In the genomic region with DNA sequence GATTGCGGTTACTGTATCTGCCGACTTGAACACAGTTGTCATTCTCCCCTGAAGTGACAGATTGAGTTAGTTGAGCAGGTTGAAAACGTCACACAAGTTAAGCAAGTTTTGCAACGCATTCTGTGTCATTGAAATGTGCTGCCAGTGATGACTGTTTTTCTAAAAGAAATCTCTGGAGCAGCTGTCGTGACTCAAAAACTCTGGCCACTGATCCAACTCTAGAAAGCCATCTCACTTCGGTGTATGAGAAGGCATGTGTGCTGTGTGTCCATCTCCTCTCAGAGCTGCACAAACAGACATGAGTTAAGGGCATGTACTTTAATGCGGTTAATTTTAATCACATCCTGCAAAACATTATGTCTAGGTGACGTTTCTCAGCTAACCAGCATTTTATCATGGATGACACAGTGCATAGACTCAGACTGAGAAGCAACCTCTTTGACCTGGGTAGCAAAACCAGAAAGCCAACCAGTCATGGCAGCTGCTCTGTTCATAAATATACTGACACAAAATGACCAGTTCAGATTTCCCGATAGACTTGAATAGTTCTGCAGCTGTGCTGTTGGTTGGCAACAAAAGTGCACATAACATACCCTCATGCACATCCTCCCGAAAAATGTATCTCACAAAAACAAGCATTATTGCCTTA, we compare ENCODE assay signal across 28 cellular contexts.
DNase-seq lines count a peak whose midpoint lies in the region; ATAC-seq and TF ChIP-seq lines count a peak whose summit lies in the region.
"Had no signal": no experiment of that assay in that cellular context is flagged by ENCODE, and none has a peak within 500 bp of the region (broad histone marks: within the 10 kb centered on the region; RNA-seq: fewer than 3 reads in every experiment).

No MANE protein-coding gene starts in this region.

- H3K36me3 Mint-ChIP-seq in type B pancreatic cell: no peaks in the 10 kb centered on the region
- H3K36me3 Mint-ChIP-seq: activated naive CD8-positive, alpha-beta T cell treated with anti-CD3 and anti-CD28 coated beads for 36 hours; stimulated activated memory B cell treated with anti-CD40 and anti-IgM and Interleukin-4, amounts not matched to agents 10 μg/mL and 1 μg/mL and 100 μg/mL, for 72 hours; WTC11 had no signal

- intact Hi-C loops in right cardiac atrium (cut with DNase I): no loop called here
- intact Hi-C loops in tibial artery (cut with DNase I; ENCODE audit: low total_unique reads): no loop called here

- no peak for TF ChIP-seq CTCF in type B pancreatic cell (conservative IDR thresholded peaks at IDR 0.05)
- no peak for TF ChIP-seq CTCF in tibial artery (IDR thresholded peaks at IDR 0.05)

- ATAC-seq in right cardiac atrium: peak; percentile 76 to 87
- ATAC-seq: mucosa of descending colon; stimulated activated memory B cell treated with anti-CD40 and anti-IgM and Interleukin-4, amounts not matched to agents 10 μg/mL and 1 μg/mL and 100 μg/mL, for 72 hours; WTC11 had no signal

- H3K9me3 ChIP-seq in right cardiac atrium (ENCODE audit: control insufficient read depth, low read length): no peaks in the 10 kb centered on the region
- no peaks in the 10 kb centered on the region for H3K9me3 ChIP-seq in tibial artery
- H3K9me3 ChIP-seq: mucosa of descending colon, neutrophil, spleen, suprapubic skin, vagina had no signal

- H3K27ac ChIP-seq in right cardiac atrium (ENCODE audit: low read length): no peak overlapping the region
- H3K27ac ChIP-seq in tibial artery: no peak overlapping the region
- H3K27ac ChIP-seq: epithelial cell of prostate, neutrophil, spleen, suprapubic skin, vagina had no signal

- peak overlapping the region; percentile 63 for H3K27ac Mint-ChIP-seq in type B pancreatic cell
- H3K27ac Mint-ChIP-seq: activated naive CD8-positive, alpha-beta T cell treated with anti-CD3 and anti-CD28 coated beads for 36 hours; activated T-helper 2 cell treated with anti-CD3 and anti-CD28 coated beads, Interferon-gamma antibody, Interleukin-2, Interleukin-4, amounts not matched to agents 10 μg/mL and 5 μg/mL and 100 μg/mL, durations not matched to agents 14 hours and 24 hours and 36 hours; CD8-positive, alpha-beta memory T cell; stimulated activated memory B cell treated with anti-CD40 and anti-IgM and Interleukin-4, amounts not matched to agents 10 μg/mL and 1 μg/mL and 100 μg/mL, for 72 hours; WTC11 had no signal

- peak overlapping the region; percentile 19 for H3K4me3 Mint-ChIP-seq in type B pancreatic cell
- H3K4me3 Mint-ChIP-seq: activated naive CD8-positive, alpha-beta T cell treated with anti-CD3 and anti-CD28 coated beads for 36 hours; CD8-positive, alpha-beta memory T cell; stimulated activated memory B cell treated with anti-CD40 and anti-IgM and Interleukin-4, amounts not matched to agents 10 μg/mL and 1 μg/mL and 100 μg/mL, for 72 hours; WTC11 had no signal

- H3K36me3 ChIP-seq in tibial artery: no peaks in the 10 kb centered on the region
- H3K36me3 ChIP-seq: neutrophil, spleen, suprapubic skin, vagina had no signal

- no peak overlapping the region for H3K4me3 ChIP-seq in right cardiac atrium (ENCODE audit: low read length)
- H3K4me3 ChIP-seq in tibial artery: no peak overlapping the region
- H3K4me3 ChIP-seq: lung, mucosa of descending colon, spleen, suprapubic skin, vagina had no signal

- peaks cover 10% of the 10 kb centered on the region for H3K27me3 Mint-ChIP-seq in type B pancreatic cell
- H3K27me3 Mint-ChIP-seq: stimulated activated memory B cell treated with anti-CD40 and anti-IgM and Interleukin-4, amounts not matched to agents 10 μg/mL and 1 μg/mL and 100 μg/mL, for 72 hours had no signal

- WGBS in right cardiac atrium: 67% methylated on average over 10 of the region's 10 CpGs

- peak; percentile 52 for DNase-seq in GM04504 (ENCODE audit: low read depth)
- peak; percentile 11 for DNase-seq in fibroblast of gingiva (ENCODE audit: low read depth)
- peak in 2 of 3 donors; percentile 27 to 55 for DNase-seq in right cardiac atrium
- no peak for DNase-seq in type B pancreatic cell (ENCODE audit: extremely low spot score, unreplicated experiment)
- DNase-seq in NCI-H2196 treated with DMSO at 0.1 percent for 48 hours (lab: John Stamatoyannopoulos, UW; ENCODE audit: unreplicated experiment): no peak
- no peak for DNase-seq in activated CD4-positive, CD25-positive, alpha-beta regulatory T cell treated with anti-CD3 and anti-CD28 coated beads, Interleukin-2, amount 50 U/mL, for 72 hours
- DNase-seq in tibial artery: no peak
- DNase-seq: activated naive CD8-positive, alpha-beta T cell treated with anti-CD3 and anti-CD28 coated beads for 36 hours; AML-193; CD8-positive, alpha-beta memory T cell; DMS153; GOT3; islet precursor cell; KBM-7; mucosa of descending colon; NCI-H1417 treated with DMSO at 0.1 percent for 48 hours; NCI-H446; spleen; stimulated activated CD4-positive, alpha-beta T cell treated with anti-CD3 and anti-CD28 coated beads, Interleukin-4, amount 100 ng/mL, for 1 hour; T-helper 9 cell had no signal

- H3K4me1 Mint-ChIP-seq in type B pancreatic cell (ENCODE audit: unreplicated experiment): no peaks in the 10 kb centered on the region
- H3K4me1 Mint-ChIP-seq: activated naive CD8-positive, alpha-beta T cell treated with anti-CD3 and anti-CD28 coated beads for 36 hours; CD8-positive, alpha-beta memory T cell; stimulated activated memory B cell treated with anti-CD40 and anti-IgM and Interleukin-4, amounts not matched to agents 10 μg/mL and 1 μg/mL and 100 μg/mL, for 72 hours; WTC11 had no signal

- no peaks in the 10 kb centered on the region for H3K9me3 Mint-ChIP-seq in type B pancreatic cell
- H3K9me3 Mint-ChIP-seq: activated naive CD8-positive, alpha-beta T cell treated with anti-CD3 and anti-CD28 coated beads for 36 hours; activated T-helper 2 cell treated with anti-CD3 and anti-CD28 coated beads, Interferon-gamma antibody, Interleukin-2, Interleukin-4, amounts not matched to agents 10 μg/mL and 5 μg/mL and 100 μg/mL, durations not matched to agents 14 hours and 24 hours and 36 hours; stimulated activated memory B cell treated with anti-CD40 and anti-IgM and Interleukin-4, amounts not matched to agents 10 μg/mL and 1 μg/mL and 100 μg/mL, for 72 hours had no signal

- H3K4me1 ChIP-seq in right cardiac atrium (ENCODE audit: control insufficient read depth, insufficient read depth, low read length): no peaks in the 10 kb centered on the region
- peaks cover 0 to 40% (median 2%) of the 10 kb centered on the region in 4 donors for H3K4me1 ChIP-seq in tibial artery
- H3K4me1 ChIP-seq: spleen, suprapubic skin had no signal

- H3K27me3 ChIP-seq in right cardiac atrium (ENCODE audit: control insufficient read depth, insufficient read depth): no peaks in the 10 kb centered on the region
- no peaks in the 10 kb centered on the region for H3K27me3 ChIP-seq in tibial artery
- H3K27me3 ChIP-seq: neutrophil, spleen, suprapubic skin, vagina had no signal

Comparison
In these comparisons a context has a peak if more than half of its experiments do, and no peak if none do; other contexts are left out.
1. DNase-seq: peak in GM04504 (single experiment), fibroblast of gingiva (single experiment) and right cardiac atrium (2 of 3); none in type B pancreatic cell (single experiment), NCI-H2196 treated with DMSO at 0.1 percent for 48 hours (single experiment), activated CD4-positive, CD25-positive, alpha-beta regulatory T cell treated with anti-CD3 and anti-CD28 coated beads, Interleukin-2, amount 50 U/mL, for 72 hours (single experiment) and tibial artery (0 of 2).